ENCODE assay signal across 9 cellular contexts in genomic region chr17:7859028-7859427, GRCh38. TPM values are rescaled to one million over a fixed set of nuclear protein-coding genes. Genes with fewer than 3 reads are reported as not detected.
DNase-seq lines count a peak whose midpoint lies in the region; ATAC-seq and TF ChIP-seq lines count a peak whose summit lies in the region.
"Had no signal": no experiment of that assay in that cellular context is flagged by ENCODE, and none has a peak within 500 bp of the region (broad histone marks: within the 10 kb centered on the region; RNA-seq: fewer than 3 reads in every experiment).

No MANE protein-coding gene starts in this region.

- 94% methylated on average over 8 of the region's 8 CpGs for WGBS in smooth muscle cell (ENCODE audit: low lambda C conversion rate)

- peaks cover 11% of the 10 kb centered on the region for H3K4me1 Mint-ChIP-seq in activated CD8-positive, alpha-beta memory T cell treated with anti-CD3 and anti-CD28 coated beads, Interleukin-2, amount 10 ng/mL, durations not matched to agents 7 days and 5 days
- peaks cover 2 to 6% of the 10 kb centered on the region in 2 donors for H3K4me1 Mint-ChIP-seq in immature natural killer cell

- no peak overlapping the region for H3K27ac Mint-ChIP-seq in activated CD8-positive, alpha-beta memory T cell treated with anti-CD3 and anti-CD28 coated beads, Interleukin-2, amount 10 ng/mL, durations not matched to agents 7 days and 5 days
- peak overlapping the region in 4 of 6 donors; percentile 5 to 77 (median 46) for H3K27ac Mint-ChIP-seq in immature natural killer cell

- peak; percentile 50 for DNase-seq in activated CD8-positive, alpha-beta memory T cell treated with anti-CD3 and anti-CD28 coated beads for 24 hours
- DNase-seq in activated CD8-positive, alpha-beta memory T cell treated with anti-CD3 and anti-CD28 coated beads, Interleukin-2, amount 10 ng/mL, durations not matched to agents 7 days and 5 days, result no peak
- no peak for DNase-seq in immature natural killer cell
- no peak for DNase-seq in smooth muscle cell (lab: John Stamatoyannopoulos, UW; ENCODE audit: unreplicated experiment)
- no peak for DNase-seq in NCI-H1436 (lab: John Stamatoyannopoulos, UW)
- DNase-seq in sciatic nerve (ENCODE audit: low spot score), result no peak
- DNase-seq: retina had no signal

- H2AFZ ChIP-seq in smooth muscle cell (ENCODE audit: low read depth), result no peak overlapping the region

- H3K36me3 Mint-ChIP-seq in activated CD8-positive, alpha-beta memory T cell treated with anti-CD3 and anti-CD28 coated beads, Interleukin-2, amount 10 ng/mL, durations not matched to agents 7 days and 5 days, result no peaks in the 10 kb centered on the region
- H3K36me3 Mint-ChIP-seq in immature natural killer cell, result peaks cover 0 to 4% (median 3%) of the 10 kb centered on the region in 3 donors

- no peaks in the 10 kb centered on the region for H3K36me3 ChIP-seq in smooth muscle cell (ENCODE audit: low read depth)

- H3K9me3 Mint-ChIP-seq in activated CD8-positive, alpha-beta memory T cell treated with anti-CD3 and anti-CD28 coated beads, Interleukin-2, amount 10 ng/mL, durations not matched to agents 7 days and 5 days (ENCODE audit: low read depth), result no peaks in the 10 kb centered on the region
- no peaks in the 10 kb centered on the region for H3K9me3 Mint-ChIP-seq in immature natural killer cell

- CTCF ChIA-PET in activated CD8-positive, alpha-beta memory T cell treated with anti-CD3 and anti-CD28 coated beads, Interleukin-2, amount 10 ng/mL, durations not matched to agents 7 days and 5 days (lab: Charles Lee), result interaction anchor here (0.6 to 6.7 kb wide), 8 partner anchors 9 to 183 kb away, joined by 3 to 107 read pairs (median 4); partner anchors contain the start of gene TRAPPC1

- no peak overlapping the region for H3K4me3 Mint-ChIP-seq in activated CD8-positive, alpha-beta memory T cell treated with anti-CD3 and anti-CD28 coated beads, Interleukin-2, amount 10 ng/mL, durations not matched to agents 7 days and 5 days
- peak overlapping the region in 1 of 5 donors; percentile 33 for H3K4me3 Mint-ChIP-seq in immature natural killer cell

- H3K27me3 Mint-ChIP-seq in activated CD8-positive, alpha-beta memory T cell treated with anti-CD3 and anti-CD28 coated beads, Interleukin-2, amount 10 ng/mL, durations not matched to agents 7 days and 5 days, result no peaks in the 10 kb centered on the region
- H3K27me3 Mint-ChIP-seq in immature natural killer cell (ENCODE audit: low read depth in 3 of 3), result peaks cover 0 to 5% (median 2%) of the 10 kb centered on the region in 3 donors

- H3F3A ChIP-seq in smooth muscle cell (ENCODE audit: low read depth), result peaks cover 33% of the 10 kb centered on the region

- peak overlapping the region; percentile 79 for H3K9ac ChIP-seq in smooth muscle cell (ENCODE audit: low read depth)

- H3K79me2 ChIP-seq in smooth muscle cell (ENCODE audit: low read depth), result no peaks in the 10 kb centered on the region

- intact Hi-C loops in sciatic nerve (cut with DNase I), result loop anchor here (10.0 kb wide), 1 partner anchor 844 kb away; the partner anchor contains the start of gene RNASEK

- H3K27ac ChIP-seq in VCaP, result peak overlapping the region; percentile 91
- H3K27ac ChIP-seq in smooth muscle cell (ENCODE audit: low read depth), result peak overlapping the region; percentile 88

- H3K4me2 ChIP-seq in smooth muscle cell, result peak overlapping the region; percentile 84

- TF ChIP-seq CTCF in VCaP (conservative IDR thresholded peaks at IDR 0.05) (no peak), smooth muscle cell (IDR thresholded peaks at IDR 0.05; ENCODE audit: borderline replicate concordance, insufficient read depth, poor library complexity, severe bottlenecking) (no peak)

- no peaks in the 10 kb centered on the region for H3K27me3 ChIP-seq in smooth muscle cell (ENCODE audit: low read depth)

- H3K4me1 ChIP-seq in smooth muscle cell (ENCODE audit: low read depth), result peaks cover 24% of the 10 kb centered on the region

- H3K4me3 ChIP-seq in smooth muscle cell, result no peak overlapping the region

- no peak for ATAC-seq in activated CD8-positive, alpha-beta memory T cell treated with anti-CD3 and anti-CD28 coated beads, Interleukin-2, amount 10 ng/mL, durations not matched to agents 7 days and 5 days
- ATAC-seq in sciatic nerve (no peak), HG03159 (IDR thresholded peaks at IDR 0.05; ENCODE audit: unreplicated experiment) (no peak)

- H4K20me1 ChIP-seq in smooth muscle cell (ENCODE audit: low read depth), result peaks cover 32% of the 10 kb centered on the region

- no peaks in the 10 kb centered on the region for H3K9me3 ChIP-seq in smooth muscle cell (replicated peaks; ENCODE audit: low read depth)

RNA-seq across cellular contexts. Expression of gene CYB5D1, which starts 1.2 kb away (rescaled TPM):
- total RNA-seq in activated CD8-positive, alpha-beta memory T cell treated with anti-CD3 and anti-CD28 coated beads, Interleukin-2, amount 10 ng/mL, durations not matched to agents 7 days and 5 days, result 1 to 10 TPM; 6.4 to 8.2 TPM
- polyA plus RNA-seq in immature natural killer cell (1 to 10 TPM in 2 of 3 donors, not detected in 1; 2.9 to 3.7 TPM), smooth muscle cell (6.6 and 7.9 TPM in 2 replicates)
- total RNA-seq in smooth muscle cell (8.6 and 9.3 TPM in 2 replicates), sciatic nerve (13.3 TPM)

RNA-seq across cellular contexts. Expression of gene NAA38, which starts 1.7 kb away (rescaled TPM):
- total RNA-seq in activated CD8-positive, alpha-beta memory T cell treated with anti-CD3 and anti-CD28 coated beads, Interleukin-2, amount 10 ng/mL, durations not matched to agents 7 days and 5 days, result 10 to 100 TPM; 86.0 to 95.8 TPM
- polyA plus RNA-seq in immature natural killer cell, result 100 to 1,000 TPM; 131 to 346 (median 177) TPM
- 30.6 and 76.4 TPM in 2 replicates for total RNA-seq in smooth muscle cell
- polyA plus RNA-seq in smooth muscle cell, result 86.1 and 99.4 TPM in 2 replicates
- total RNA-seq in sciatic nerve, result 53.5 TPM

RNA-seq across cellular contexts. Expression of gene TMEM88, which starts 4.2 kb away (rescaled TPM):
- total RNA-seq in activated CD8-positive, alpha-beta memory T cell treated with anti-CD3 and anti-CD28 coated beads, Interleukin-2, amount 10 ng/mL, durations not matched to agents 7 days and 5 days, result 1 to 10 TPM in 1 of 2 experiments, under 1 TPM in 1; 0.84 to 1.2 TPM
- polyA plus RNA-seq in immature natural killer cell (not detected), smooth muscle cell (12.7 and 16.1 TPM in 2 replicates)
- total RNA-seq in smooth muscle cell (5.1 and 8.6 TPM in 2 replicates), sciatic nerve (18.5 TPM)

RNA-seq across cellular contexts. Expression of gene KDM6B, which starts 25.0 kb away (rescaled TPM):
- 10 to 100 TPM; 15.5 to 31.9 TPM for total RNA-seq in activated CD8-positive, alpha-beta memory T cell treated with anti-CD3 and anti-CD28 coated beads, Interleukin-2, amount 10 ng/mL, durations not matched to agents 7 days and 5 days
- polyA plus RNA-seq in immature natural killer cell, result under 1 TPM in 2 of 3 donors, not detected in 1; 0.03 to 0.40 TPM
- 4.3 and 9.1 TPM in 2 replicates for total RNA-seq in smooth muscle cell
- 5.8 and 11.1 TPM in 2 replicates for polyA plus RNA-seq in smooth muscle cell
- 41.0 TPM for total RNA-seq in sciatic nerve

RNA-seq across cellular contexts. Expression of gene CHD3, which starts 29.6 kb away (rescaled TPM):
- 100 to 1,000 TPM; 139 to 147 TPM for total RNA-seq in activated CD8-positive, alpha-beta memory T cell treated with anti-CD3 and anti-CD28 coated beads, Interleukin-2, amount 10 ng/mL, durations not matched to agents 7 days and 5 days
- polyA plus RNA-seq in immature natural killer cell, result 10 to 100 TPM in 1 of 3 donors, 1 to 10 TPM in 1, under 1 TPM in 1; 0.72 to 19.6 (median 3.5) TPM
- 28.5 and 34.9 TPM in 2 replicates for total RNA-seq in smooth muscle cell
- polyA plus RNA-seq in smooth muscle cell, result 16.3 and 23.5 TPM in 2 replicates
- 138 TPM for total RNA-seq in sciatic nerve
